8 cellular contexts compared by ENCODE assay signal in genomic region chr16:90022209-90023077, GRCh38. TPM values are rescaled to one million over a fixed set of nuclear protein-coding genes. Genes with fewer than 3 reads are reported as not detected.
DNase-seq lines count a peak whose midpoint lies in the region; ATAC-seq and TF ChIP-seq lines count a peak whose summit lies in the region.

No MANE protein-coding gene starts in this region.

- peaks cover 8% of the 10 kb centered on the region for H3K79me1 ChIP-seq in mesenchymal stem cell (replicated peaks; ENCODE audit: low read length, poor library complexity, severe bottlenecking)

- H4K8ac ChIP-seq in mesenchymal stem cell (ENCODE audit: low read length): peak overlapping the region; percentile 92

- H3K36me3 ChIP-seq in mesenchymal stem cell (ENCODE audit: control insufficient read depth in 1 of 2, insufficient read depth in 2 of 2, low read depth in 1 of 2, low read length in 2 of 2): peaks cover under 1 to 2% of the 10 kb centered on the region in 2 experiments

- no peaks in the 10 kb centered on the region for H3K9me3 ChIP-seq in mesenchymal stem cell (ENCODE audit: control insufficient read depth, low read length)

- no peak for TF ChIP-seq CTCF in activated CD8-positive, alpha-beta T cell treated with anti-CD3 and anti-CD28 coated beads for 36 hours (IDR thresholded peaks at IDR 0.05)

- H3K27ac ChIP-seq in mesenchymal stem cell (ENCODE audit: low read length, poor library complexity, severe bottlenecking): no peak overlapping the region

- ATAC-seq in HG03432 (IDR thresholded peaks at IDR 0.05; ENCODE audit: unreplicated experiment): peak; percentile 73
- ATAC-seq in activated CD8-positive, alpha-beta T cell treated with anti-CD3 and anti-CD28 coated beads for 36 hours: peak; percentile 90

- H3K27me3 Mint-ChIP-seq in activated CD8-positive, alpha-beta T cell treated with anti-CD3 and anti-CD28 coated beads for 36 hours: peaks cover 7% of the 10 kb centered on the region

- no peak overlapping the region for H2BK12ac ChIP-seq in mesenchymal stem cell (ENCODE audit: low read length in 2 of 2)

- peak overlapping the region; percentile 54 to 64 for H3K18ac ChIP-seq in mesenchymal stem cell (ENCODE audit: low read depth in 1 of 2, low read length in 2 of 2)

- peaks cover 18% of the 10 kb centered on the region for H3K4me1 Mint-ChIP-seq in activated CD8-positive, alpha-beta T cell treated with anti-CD3 and anti-CD28 coated beads for 36 hours (ENCODE audit: low read depth)

- H3K4me3 Mint-ChIP-seq in activated CD8-positive, alpha-beta T cell treated with anti-CD3 and anti-CD28 coated beads for 36 hours: peak overlapping the region; percentile 66

- CTCF ChIA-PET in activated CD8-positive, alpha-beta T cell treated with anti-CD3 and anti-CD28 coated beads for 36 hours (lab: Charles Lee): interaction anchor here (1.1 kb wide), 1 partner anchor 323 kb away, joined by 4 read pairs; no protein-coding TSS in a partner anchor

- peak overlapping the region in 1 of 2 experiments; percentile 42 for H3K14ac ChIP-seq in mesenchymal stem cell (ENCODE audit: low read length in 2 of 2)

- peaks cover 22% of the 10 kb centered on the region for H3K4me1 ChIP-seq in mesenchymal stem cell (ENCODE audit: control insufficient read depth, insufficient read depth, low read depth, low read length)

- H2AFZ ChIP-seq in mesenchymal stem cell (ENCODE audit: low read depth, low read length): peak overlapping the region; percentile 74

- H3K4me2 ChIP-seq in mesenchymal stem cell (ENCODE audit: low read length, poor library complexity, severe bottlenecking): peak overlapping the region; percentile 76

- peaks cover 2% of the 10 kb centered on the region for H3K36me3 Mint-ChIP-seq in activated CD8-positive, alpha-beta T cell treated with anti-CD3 and anti-CD28 coated beads for 36 hours (ENCODE audit: low read depth)

- no peak overlapping the region for H2BK5ac ChIP-seq in mesenchymal stem cell (ENCODE audit: low read depth, low read length, poor library complexity, severe bottlenecking)

- no peaks in the 10 kb centered on the region for H3K27me3 ChIP-seq in mesenchymal stem cell (ENCODE audit: control insufficient read depth in 1 of 2, insufficient read depth in 1 of 2, low read length in 2 of 2)

- H2BK15ac ChIP-seq in mesenchymal stem cell (ENCODE audit: low read depth, poor library complexity, severe bottlenecking): no peak overlapping the region

- H3K4ac ChIP-seq in mesenchymal stem cell (ENCODE audit: low read depth in 1 of 2, low read length in 2 of 2): peak overlapping the region in 1 of 2 experiments; percentile 40

- peak overlapping the region; percentile 21 for H2AK5ac ChIP-seq in mesenchymal stem cell (ENCODE audit: low read length, severe bottlenecking)

- 35% methylated on average over 57 of the region's 57 CpGs for WGBS in mesenchymal stem cell

- H3K9me3 Mint-ChIP-seq in activated CD8-positive, alpha-beta T cell treated with anti-CD3 and anti-CD28 coated beads for 36 hours: peaks cover 4% of the 10 kb centered on the region

- H2BK120ac ChIP-seq in mesenchymal stem cell (ENCODE audit: low read depth, low read length): no peak overlapping the region

- peak overlapping the region; percentile 97 for H3K9ac ChIP-seq in mesenchymal stem cell (ENCODE audit: low read length)

- peak overlapping the region; percentile 69 for H3K27ac Mint-ChIP-seq in activated CD8-positive, alpha-beta T cell treated with anti-CD3 and anti-CD28 coated beads for 36 hours

- H4K91ac ChIP-seq in mesenchymal stem cell (ENCODE audit: low read length): peak overlapping the region; percentile 11

- peak overlapping the region; percentile 55 to 95 for H3K4me3 ChIP-seq in mesenchymal stem cell (ENCODE audit: insufficient read depth in 1 of 2, low read depth in 1 of 2, low read length in 2 of 2)

- DNase-seq in NCI-H2029 (lab: John Stamatoyannopoulos, UW) (peak; percentile 71), NCI-H2029 treated with DMSO at 0.1 percent for 48 hours (lab: John Stamatoyannopoulos, UW) (no peak), NCI-H69 (lab: John Stamatoyannopoulos, UW) (peak; percentile 93), mesenchymal stem cell (peak; percentile 86)
- peak; percentile 88 for DNase-seq in activated CD8-positive, alpha-beta T cell treated with anti-CD3 and anti-CD28 coated beads for 36 hours
- DNase-seq in effector CD8-positive, alpha-beta T cell (lab: John Stamatoyannopoulos, UW): peak; percentile 56
- DNase-seq in stimulated activated CD8-positive, alpha-beta memory T cell treated with anti-CD3 and anti-CD28 coated beads, Interleukin-12 subunit alpha, Interleukin-12 subunit beta, amount 100 ng/mL, for 24 hours (ENCODE audit: extremely low read depth): peak; percentile 59

- no peak overlapping the region for H3K23ac ChIP-seq in mesenchymal stem cell (ENCODE audit: low read length in 2 of 2)

- POLR2A ChIA-PET in activated CD8-positive, alpha-beta T cell treated with anti-CD3 and anti-CD28 coated beads for 36 hours (lab: Charles Lee): interaction anchor here (0.6 to 1.2 kb wide), 5 partner anchors 11 to 149 kb away, joined by 3 to 5 read pairs (median 3); partner anchors contain the start of gene TCF25

- intact Hi-C loops in activated CD8-positive, alpha-beta T cell treated with anti-CD3 and anti-CD28 coated beads for 36 hours (cut with micrococcal nuclease): no loop called here

RNA-seq across cellular contexts. Expression of gene DBNDD1, which starts 3.2 kb away (rescaled TPM):
- under 1 TPM; 0.52 to 0.96 TPM for total RNA-seq in activated CD8-positive, alpha-beta T cell treated with anti-CD3 and anti-CD28 coated beads for 36 hours
- polyA plus RNA-seq in mesenchymal stem cell (2013, experiment 1 of 2): 5.6 TPM
- polyA plus RNA-seq in mesenchymal stem cell (2013, experiment 2 of 2): 5.2 TPM

RNA-seq across cellular contexts. Expression of gene PRDM7, which starts 54.7 kb away (rescaled TPM):
- not detected for total RNA-seq in activated CD8-positive, alpha-beta T cell treated with anti-CD3 and anti-CD28 coated beads for 36 hours
- polyA plus RNA-seq in mesenchymal stem cell (2013, experiment 1 of 2): not detected
- not detected for polyA plus RNA-seq in mesenchymal stem cell (2013, experiment 2 of 2)
